11 cellular contexts compared by ENCODE assay signal in genomic region chr5:45793638-45794532, GRCh38.
DNase-seq lines count a peak whose midpoint lies in the region; ATAC-seq and TF ChIP-seq lines count a peak whose summit lies in the region.
"Had no signal": no experiment of that assay in that cellular context is flagged by ENCODE, and none has a peak within 500 bp of the region (broad histone marks: within the 10 kb centered on the region; RNA-seq: fewer than 3 reads in every experiment).

No MANE protein-coding gene starts in this region.

- H3K9me3 ChIP-seq in WERI-Rb-1 (ENCODE audit: severe bottlenecking), result no peaks in the 10 kb centered on the region
- no peaks in the 10 kb centered on the region for H3K9me3 ChIP-seq in uterus
- H3K9me3 ChIP-seq: ovary, tibial artery had no signal

- peak; percentile 57 for ATAC-seq in GM19468 (IDR thresholded peaks at IDR 0.05; ENCODE audit: extremely low read depth, unreplicated experiment)
- peak; percentile 46 for ATAC-seq in HG02884 (IDR thresholded peaks at IDR 0.05; ENCODE audit: unreplicated experiment)
- no peak for ATAC-seq in HG02973 (IDR thresholded peaks at IDR 0.05; ENCODE audit: unreplicated experiment)

- no peaks in the 10 kb centered on the region for H3K27me3 ChIP-seq in WERI-Rb-1 (ENCODE audit: insufficient read depth, low read depth, severe bottlenecking)
- no peaks in the 10 kb centered on the region for H3K27me3 ChIP-seq in uterus
- H3K27me3 ChIP-seq: ovary, tibial artery had no signal

- H3K4me3 ChIP-seq in GM12865 (ENCODE audit: low read depth, low read length) (peak overlapping the region; percentile 37), WERI-Rb-1 (ENCODE audit: low read depth, low read length) (no peak overlapping the region), uterus (no peak overlapping the region)
- H3K4me3 ChIP-seq: ovary, tibial artery had no signal

- TF ChIP-seq POLR2A in uterus (IDR thresholded peaks at IDR 0.05), result no peak

- intact Hi-C loops in uterus (cut with DNase I; ENCODE audit: low total_unique reads), result no loop called here

- no peak for TF ChIP-seq CTCF in GM12865 (IDR thresholded peaks at IDR 0.05; ENCODE audit: insufficient read depth, low read depth, low read length, missing control alignments)
- no peak for TF ChIP-seq CTCF in WERI-Rb-1 (IDR thresholded peaks at IDR 0.05; ENCODE audit: low read depth, low read length)
- no peak for TF ChIP-seq CTCF in uterus (IDR thresholded peaks at IDR 0.05)

- H3K27ac ChIP-seq in WERI-Rb-1 (no peak overlapping the region), uterus (no peak overlapping the region)
- H3K27ac ChIP-seq: ovary, tibial artery had no signal

- H3K36me3 ChIP-seq in WERI-Rb-1 (no peaks in the 10 kb centered on the region), uterus (no peaks in the 10 kb centered on the region)
- H3K36me3 ChIP-seq: ovary, tibial artery had no signal

- DNase-seq in GM12865 (ENCODE audit: low read depth) (peak; percentile 90), M059J (ENCODE audit: low read depth) (peak; percentile 53), WERI-Rb-1 (no peak), NCI-H524 (lab: John Stamatoyannopoulos, UW) (no peak), uterus (no peak)
- DNase-seq: ovary; stimulated activated CD4-positive, alpha-beta T cell treated with anti-CD3 and anti-CD28 coated beads, Interleukin-4, amount 100 ng/mL, for 1 hour; tibial artery had no signal

- H3K4me1 ChIP-seq in uterus, result no peaks in the 10 kb centered on the region
- H3K4me1 ChIP-seq: tibial artery had no signal

Comparison
In these comparisons a context has a peak if more than half of its experiments do, and no peak if none do; other contexts are left out.
1. DNase-seq: peak in GM12865 (single experiment) and M059J (single experiment); none in WERI-Rb-1 (single experiment), NCI-H524 (0 of 2) and uterus (0 of 2).